In genomic region chr20:55471052-55472006, GRCh38 we compare ENCODE assay signal across 1 cellular context.
TF ChIP-seq lines count a peak whose summit lies in the region.

No MANE protein-coding gene starts in this region.

TF ChIP-seq in HepG2, 621 proteins besides CTCF, POLR2A, EP300 and RAD21 (continued from another document and continues in another):
- 0 out of 2 replicates have a peak, but pooled peaks have one; percentile 62 for TF ChIP-seq RCOR2 (CRISPR knock-in tag; IDR thresholded peaks at IDR 0.05)
- TF ChIP-seq ZFP1 (CRISPR knock-in tag; IDR thresholded peaks at IDR 0.05), result no peak
- TF ChIP-seq BORCS8-MEF2B (CRISPR knock-in tag; IDR thresholded peaks at IDR 0.05), result no peak
- TF ChIP-seq ZNF678 (CRISPR knock-in tag; IDR thresholded peaks at IDR 0.05), result no peak
- peak; percentile 52; the same call in 1 of the 2 replicates for TF ChIP-seq ZNF766 (CRISPR knock-in tag; IDR thresholded peaks at IDR 0.05; ENCODE audit: borderline replicate concordance)
- no peak for TF ChIP-seq KMT2B (CRISPR knock-in tag; IDR thresholded peaks at IDR 0.05)
- TF ChIP-seq PITX1 (CRISPR knock-in tag; IDR thresholded peaks at IDR 0.05), result peak; percentile 87
- TF ChIP-seq ZFP36L1 (CRISPR knock-in tag; IDR thresholded peaks at IDR 0.05), result no peak
- no peak for TF ChIP-seq FLYWCH1 (CRISPR knock-in tag; IDR thresholded peaks at IDR 0.05)
- TF ChIP-seq DZIP1 (CRISPR knock-in tag; IDR thresholded peaks at IDR 0.05), result no peak
- TF ChIP-seq ZNF468 (CRISPR knock-in tag; IDR thresholded peaks at IDR 0.05), result no peak
- no peak for TF ChIP-seq ZBTB14 (CRISPR knock-in tag; IDR thresholded peaks at IDR 0.05)
- TF ChIP-seq AHR (CRISPR knock-in tag; IDR thresholded peaks at IDR 0.05), result no peak
- TF ChIP-seq ZNF3 (CRISPR knock-in tag; IDR thresholded peaks at IDR 0.05), result no peak
- peak; percentile 62; the same call in 1 of the 2 replicates for TF ChIP-seq ZGPAT (CRISPR knock-in tag; IDR thresholded peaks at IDR 0.05)
- no peak for TF ChIP-seq ZFX (CRISPR knock-in tag; IDR thresholded peaks at IDR 0.05; ENCODE audit: low read depth)
- peak; percentile 52; the same call in 1 of the 2 replicates for TF ChIP-seq SMARCE1 (IDR thresholded peaks at IDR 0.05; ENCODE audit: borderline replicate concordance)
- no peak for TF ChIP-seq ZNF232 (CRISPR knock-in tag; IDR thresholded peaks at IDR 0.05; ENCODE audit: borderline replicate concordance)
- TF ChIP-seq KLF13 (CRISPR knock-in tag; IDR thresholded peaks at IDR 0.05), result no peak
- no peak for TF ChIP-seq ZSCAN25 (CRISPR knock-in tag; IDR thresholded peaks at IDR 0.05)
- TF ChIP-seq ZNF280D (CRISPR knock-in tag; IDR thresholded peaks at IDR 0.05), result peak; percentile 95
- TF ChIP-seq TBX3 (IDR thresholded peaks at IDR 0.05; ENCODE audit: borderline replicate concordance), result peak; percentile 34; the same call in 1 of the 2 replicates
- TF ChIP-seq GZF1 (CRISPR knock-in tag; IDR thresholded peaks at IDR 0.05), result no peak
- no peak for TF ChIP-seq TCF7 (IDR thresholded peaks at IDR 0.05; ENCODE audit: low read depth)
- TF ChIP-seq ZNF580 (CRISPR knock-in tag; IDR thresholded peaks at IDR 0.05; ENCODE audit: borderline replicate concordance, low read depth), result no peak
- TF ChIP-seq ZNF784 (CRISPR knock-in tag; IDR thresholded peaks at IDR 0.05; ENCODE audit: borderline replicate concordance), result no peak
- no peak for TF ChIP-seq KMT2A (CRISPR knock-in tag; IDR thresholded peaks at IDR 0.05)
- no peak for TF ChIP-seq POLR2G (IDR thresholded peaks at IDR 0.05; ENCODE audit: low read depth, low read length)
- peak; percentile 89 for TF ChIP-seq ARID3A (IDR thresholded peaks at IDR 0.05; ENCODE audit: low read depth, low read length)
- TF ChIP-seq TEF (CRISPR knock-in tag; IDR thresholded peaks at IDR 0.05), result no peak
- peak; percentile 36 for TF ChIP-seq MAFF (IDR thresholded peaks at IDR 0.05; ENCODE audit: low read depth, low read length)
- TF ChIP-seq ZNF451 (CRISPR knock-in tag; IDR thresholded peaks at IDR 0.05), result no peak
- no peak for TF ChIP-seq ZUFSP (CRISPR knock-in tag; IDR thresholded peaks at IDR 0.05; ENCODE audit: borderline replicate concordance)
- no peak for TF ChIP-seq CREB1 (IDR thresholded peaks at IDR 0.05)
- peak; percentile 48; the same call in 1 of the 2 replicates for TF ChIP-seq CREB1 (CRISPR knock-in tag; IDR thresholded peaks at IDR 0.05)
- no peak for TF ChIP-seq ZHX2 (IDR thresholded peaks at IDR 0.05; ENCODE audit: low read depth)
- TF ChIP-seq ZHX2 (CRISPR knock-in tag; IDR thresholded peaks at IDR 0.05; ENCODE audit: borderline replicate concordance), result no peak
- no peak for TF ChIP-seq SNRNP70 (IDR thresholded peaks at IDR 0.05; ENCODE audit: low read depth, low read length)
- no peak for TF ChIP-seq MXD3 (CRISPR knock-in tag; IDR thresholded peaks at IDR 0.05)
- TF ChIP-seq BHLHE40 (IDR thresholded peaks at IDR 0.05; ENCODE audit: low read length), result no peak
- no peak for TF ChIP-seq ZNF674 (CRISPR knock-in tag; IDR thresholded peaks at IDR 0.05; ENCODE audit: low read depth)
- no peak for TF ChIP-seq NFYB (CRISPR knock-in tag; IDR thresholded peaks at IDR 0.05)
- TF ChIP-seq ZZZ3 (CRISPR knock-in tag; IDR thresholded peaks at IDR 0.05; ENCODE audit: borderline replicate concordance), result no peak
- no peak for TF ChIP-seq ZNF605 (CRISPR knock-in tag; IDR thresholded peaks at IDR 0.05)
- no peak for TF ChIP-seq ZNF337 (CRISPR knock-in tag; IDR thresholded peaks at IDR 0.05; ENCODE audit: borderline replicate concordance, low read depth)
